In the genomic region with DNA sequence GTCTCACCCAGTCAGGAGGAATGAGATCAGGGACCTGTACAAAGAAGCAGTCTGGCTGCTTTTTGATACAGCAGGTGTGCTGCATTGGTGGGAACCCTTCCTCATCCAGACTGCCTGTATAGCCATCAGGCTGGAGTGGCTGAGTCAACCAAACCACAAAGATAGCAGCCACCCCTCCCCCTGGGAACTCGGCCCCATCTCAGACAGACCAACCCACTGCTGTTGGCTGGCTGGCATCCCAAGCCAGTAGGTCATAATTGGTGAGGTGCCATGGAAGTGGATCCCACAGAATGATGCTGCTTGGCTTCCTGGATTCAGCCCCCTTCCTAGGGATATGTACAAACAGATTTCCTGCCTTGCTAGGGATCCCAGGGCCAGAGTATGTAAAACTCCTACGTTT, we compare ENCODE assay signal across 11 cellular contexts.
DNase-seq lines count a peak whose midpoint lies in the region; ATAC-seq, FAIRE-seq and TF ChIP-seq lines count a peak whose summit lies in the region.
"Had no signal": no experiment of that assay in that cellular context is flagged by ENCODE, and none has a peak within 500 bp of the region (broad histone marks: within the 10 kb centered on the region; RNA-seq: fewer than 3 reads in every experiment).

No MANE protein-coding gene starts in this region.

- intact Hi-C loops in HepG2 (cut with micrococcal nuclease; ENCODE audit: unreplicated experiment), result no loop called here

- H3K4me3 Mint-ChIP-seq in HFFc6 (no peak overlapping the region), astrocyte (ENCODE audit: unreplicated experiment) (no peak overlapping the region)
- H3K4me3 Mint-ChIP-seq in effector memory CD8-positive, alpha-beta T cell, result no peak overlapping the region
- H3K4me3 Mint-ChIP-seq in activated CD8-positive, alpha-beta T cell treated with anti-CD3 and anti-CD28 coated beads, Interleukin-2, amount 10 ng/mL, durations not matched to agents 7 days and 5 days, result no peak overlapping the region

- H3K9ac ChIP-seq in astrocyte (ENCODE audit: low read length), result peak overlapping the region; percentile 55
- no peak overlapping the region for H3K9ac ChIP-seq in HepG2 (ENCODE audit: insufficient read depth, low read depth, low read length)

- H3K27me3 ChIP-seq in astrocyte (ENCODE audit: insufficient read depth, low read length) (no peaks in the 10 kb centered on the region), HepG2 (ENCODE audit: control insufficient read depth in 1 of 2, insufficient read depth in 2 of 2, low read length in 2 of 2) (no peaks in the 10 kb centered on the region)

- BruUV-seq in HepG2 (replicated peaks; lab: Mats Ljungman, UMichigan), result no TSS peak

- no peak overlapping the region for H2AFZ ChIP-seq in astrocyte (ENCODE audit: low read depth, low read length)
- no peak overlapping the region for H2AFZ ChIP-seq in HepG2 (ENCODE audit: low read length)

- H3K79me2 ChIP-seq in astrocyte (ENCODE audit: insufficient read depth, low read length), result no peaks in the 10 kb centered on the region
- no peaks in the 10 kb centered on the region for H3K79me2 ChIP-seq in HepG2 (ENCODE audit: insufficient read depth, low read length)

- DNase-seq in AG08395 (ENCODE audit: low spot score) (peak; percentile 71), HFFc6 (peak; percentile 76), astrocyte (ENCODE audit: low read depth) (peak; percentile 96), iris pigment epithelial cell (ENCODE audit: low read depth) (peak; percentile 95), SKM-1 (lab: John Stamatoyannopoulos, UW; ENCODE audit: unreplicated experiment) (no peak), HepG2 (ENCODE audit: low spot score) (no peak)
- no peak for DNase-seq in effector memory CD8-positive, alpha-beta T cell
- no peak for DNase-seq in activated CD8-positive, alpha-beta T cell treated with anti-CD3 and anti-CD28 coated beads, Interleukin-2, amount 10 ng/mL, durations not matched to agents 7 days and 5 days
- DNase-seq: NCI-H1092 treated with DMSO at 0.1 percent for 48 hours; NCI-H748 treated with DMSO at 0.1 percent for 48 hours; stimulated activated naive CD4-positive, alpha-beta T cell treated with Interleukin-2 at 50 U/mL for 16 hours had no signal

- 0 out of 2 replicates have a peak, but pooled peaks cover under 1% of the 10 kb centered on the region for H3K27me3 Mint-ChIP-seq in HFFc6 (ENCODE audit: insufficient read depth)
- no peaks in the 10 kb centered on the region for H3K27me3 Mint-ChIP-seq in astrocyte (ENCODE audit: low read depth, unreplicated experiment)
- H3K27me3 Mint-ChIP-seq in effector memory CD8-positive, alpha-beta T cell, result no peaks in the 10 kb centered on the region
- no peaks in the 10 kb centered on the region for H3K27me3 Mint-ChIP-seq in activated CD8-positive, alpha-beta T cell treated with anti-CD3 and anti-CD28 coated beads, Interleukin-2, amount 10 ng/mL, durations not matched to agents 7 days and 5 days (ENCODE audit: low read depth)

- H3K4me2 ChIP-seq in astrocyte (ENCODE audit: low read length) (peak overlapping the region; percentile 41), HepG2 (ENCODE audit: low read depth, low read length) (no peak overlapping the region)

- H3K27ac ChIP-seq in astrocyte (ENCODE audit: low read depth, low read length), result peak overlapping the region; percentile 85
- no peak overlapping the region for H3K27ac ChIP-seq in HepG2 (ENCODE audit: extremely low read length, insufficient read depth, low read length)

- CTCF ChIA-PET in activated CD8-positive, alpha-beta T cell treated with anti-CD3 and anti-CD28 coated beads, Interleukin-2, amount 10 ng/mL, durations not matched to agents 7 days and 5 days (lab: Charles Lee), result no interaction called here
- CTCF ChIA-PET in HepG2 (lab: Yijun Ruan, JAX; ENCODE audit: low intra/inter-chr PET ratio, low total read pairs), result no interaction called here

- H3K9me3 ChIP-seq in astrocyte (ENCODE audit: insufficient read depth, low read depth, low read length), result no peaks in the 10 kb centered on the region
- H3K9me3 ChIP-seq in HepG2 (ENCODE audit: low read length), result no peaks in the 10 kb centered on the region; the same call in 1 of the 2 replicates

- H4K20me1 ChIP-seq in astrocyte (ENCODE audit: insufficient read depth, low read length) (peaks cover 8% of the 10 kb centered on the region), HepG2 (ENCODE audit: insufficient read depth, low read length) (no peaks in the 10 kb centered on the region)

- TF ChIP-seq RAD21 in HepG2 (CRISPR knock-in tag; IDR thresholded peaks at IDR 0.05), result no peak

- H3K36me3 ChIP-seq in astrocyte (ENCODE audit: insufficient read depth, low read length), result peaks cover 3% of the 10 kb centered on the region
- peaks cover 7 to 21% of the 10 kb centered on the region in 2 experiments; a peak in 4 of 5 replicates for H3K36me3 ChIP-seq in HepG2 (replicated peaks in 1 of 2; ENCODE audit: control insufficient read depth in 1 of 2, insufficient read depth in 2 of 2, low read length in 2 of 2)

- no peak for TF ChIP-seq CTCF in HFFc6 (IDR thresholded peaks at IDR 0.05)
- no peak for TF ChIP-seq CTCF in astrocyte (IDR thresholded peaks at IDR 0.05; ENCODE audit: insufficient read depth, low read depth, low read length)
- TF ChIP-seq CTCF in HepG2 (CRISPR knock-in tag; IDR thresholded peaks at IDR 0.05), result no peak

- H3K27ac Mint-ChIP-seq in HFFc6 (peak overlapping the region; percentile 40; the same call in 1 of the 2 replicates), astrocyte (ENCODE audit: unreplicated experiment) (peak overlapping the region; percentile 88)
- no peak overlapping the region for H3K27ac Mint-ChIP-seq in effector memory CD8-positive, alpha-beta T cell
- no peak overlapping the region for H3K27ac Mint-ChIP-seq in activated CD8-positive, alpha-beta T cell treated with anti-CD3 and anti-CD28 coated beads, Interleukin-2, amount 10 ng/mL, durations not matched to agents 7 days and 5 days

- POLR2A ChIA-PET in activated CD8-positive, alpha-beta T cell treated with anti-CD3 and anti-CD28 coated beads, Interleukin-2, amount 10 ng/mL, durations not matched to agents 7 days and 5 days (lab: Charles Lee), result no interaction called here
- POLR2A ChIA-PET in HepG2 (lab: Yijun Ruan, JAX), result no interaction called here

- in situ Hi-C loops in HepG2 (cut with HindIII; ENCODE audit: extremely low pct_ligation_motif_present, low pct_unique_long_range_greater_than_20kb), result no loop called here

- TF ChIP-seq EP300 in HepG2 (IDR thresholded peaks at IDR 0.05; ENCODE audit: low read depth in 2 of 2, low read length in 2 of 2) (no peak), HepG2 (CRISPR knock-in tag; IDR thresholded peaks at IDR 0.05; ENCODE audit: borderline replicate concordance) (no peak)

- H3K4me1 ChIP-seq in astrocyte (ENCODE audit: insufficient read depth, low read length) (peaks cover 12% of the 10 kb centered on the region), HepG2 (ENCODE audit: insufficient read depth, low read length) (no peaks in the 10 kb centered on the region)

- no peak for ATAC-seq in effector memory CD8-positive, alpha-beta T cell (replicated peaks)
- no peak for ATAC-seq in activated CD8-positive, alpha-beta T cell treated with anti-CD3 and anti-CD28 coated beads, Interleukin-2, amount 10 ng/mL, durations not matched to agents 7 days and 5 days
- no peak for ATAC-seq in HepG2

- FAIRE-seq in astrocyte (lab: Jason Lieb, UNC) (peak; percentile 85), HepG2 (lab: Jason Lieb, UNC) (no peak)

- H3K36me3 Mint-ChIP-seq in HFFc6 (ENCODE audit: low read depth) (peaks cover 52% of the 10 kb centered on the region), astrocyte (ENCODE audit: low read depth, unreplicated experiment) (peaks cover 30% of the 10 kb centered on the region)
- H3K36me3 Mint-ChIP-seq in effector memory CD8-positive, alpha-beta T cell (ENCODE audit: insufficient read depth), result peaks cover 12% of the 10 kb centered on the region
- peaks cover 54% of the 10 kb centered on the region for H3K36me3 Mint-ChIP-seq in activated CD8-positive, alpha-beta T cell treated with anti-CD3 and anti-CD28 coated beads, Interleukin-2, amount 10 ng/mL, durations not matched to agents 7 days and 5 days (ENCODE audit: low read depth)

- 100% methylated on average over 1 of the region's 2 CpGs for WGBS in HepG2 (ENCODE audit: low lambda C conversion rate)

- H3K4me1 Mint-ChIP-seq in HFFc6 (ENCODE audit: low read depth) (peaks cover 18% of the 10 kb centered on the region), astrocyte (ENCODE audit: low read depth, unreplicated experiment) (peaks cover 17% of the 10 kb centered on the region)
- peaks cover 27 to 55% of the 10 kb centered on the region in 2 donors for H3K4me1 Mint-ChIP-seq in effector memory CD8-positive, alpha-beta T cell (ENCODE audit: low read depth in 2 of 2)
- H3K4me1 Mint-ChIP-seq in activated CD8-positive, alpha-beta T cell treated with anti-CD3 and anti-CD28 coated beads, Interleukin-2, amount 10 ng/mL, durations not matched to agents 7 days and 5 days (ENCODE audit: low read depth), result peaks cover 6% of the 10 kb centered on the region

- H3K9me3 Mint-ChIP-seq in HFFc6 (no peaks in the 10 kb centered on the region), astrocyte (ENCODE audit: unreplicated experiment) (peaks cover 16% of the 10 kb centered on the region)
- H3K9me3 Mint-ChIP-seq in effector memory CD8-positive, alpha-beta T cell, result peaks cover 0 to 2% of the 10 kb centered on the region in 2 donors
- H3K9me3 Mint-ChIP-seq in activated CD8-positive, alpha-beta T cell treated with anti-CD3 and anti-CD28 coated beads, Interleukin-2, amount 10 ng/mL, durations not matched to agents 7 days and 5 days (ENCODE audit: insufficient read depth), result no peaks in the 10 kb centered on the region

- H3K4me3 ChIP-seq in astrocyte (ENCODE audit: insufficient read depth, low read depth, low read length) (no peak overlapping the region), HepG2 (replicated peaks in 1 of 3; ENCODE audit: insufficient read depth in 1 of 3, low read depth in 2 of 3, low read length in 3 of 3) (no peak overlapping the region)

- no peak for TF ChIP-seq POLR2A in HepG2 (IDR thresholded peaks at IDR 0.05; ENCODE audit: insufficient read depth in 1 of 2, low read depth in 2 of 2, low read length in 2 of 2)

TF ChIP-seq in HepG2, 621 proteins besides CTCF, POLR2A, EP300 and RAD21 (continues in another document):
- TF ChIP-seq ZNF598 (CRISPR knock-in tag; IDR thresholded peaks at IDR 0.05; ENCODE audit: borderline replicate concordance), result no peak
- no peak for TF ChIP-seq ZNF124 (CRISPR knock-in tag; IDR thresholded peaks at IDR 0.05)
- no peak for TF ChIP-seq FOSL1 (CRISPR knock-in tag; IDR thresholded peaks at IDR 0.05; ENCODE audit: borderline replicate concordance)

Comparison
In these comparisons a context has a peak if more than half of its experiments do, and no peak if none do; other contexts are left out.
1. DNase-seq: peak in AG08395 (single experiment), HFFc6 (single experiment), astrocyte (single experiment) and iris pigment epithelial cell (single experiment); none in effector memory CD8-positive, alpha-beta T cell (0 of 3), activated CD8-positive, alpha-beta T cell treated with anti-CD3 and anti-CD28 coated beads, Interleukin-2, amount 10 ng/mL, durations not matched to agents 7 days and 5 days (single experiment), SKM-1 (single experiment) and HepG2 (single experiment).
2. H3K27ac Mint-ChIP-seq: peak in HFFc6 (single experiment) and astrocyte (single experiment); none in effector memory CD8-positive, alpha-beta T cell (0 of 2) and activated CD8-positive, alpha-beta T cell treated with anti-CD3 and anti-CD28 coated beads, Interleukin-2, amount 10 ng/mL, durations not matched to agents 7 days and 5 days (single experiment).